Comparison of ENCODE assay signal across 12 cellular contexts in the genomic region with DNA sequence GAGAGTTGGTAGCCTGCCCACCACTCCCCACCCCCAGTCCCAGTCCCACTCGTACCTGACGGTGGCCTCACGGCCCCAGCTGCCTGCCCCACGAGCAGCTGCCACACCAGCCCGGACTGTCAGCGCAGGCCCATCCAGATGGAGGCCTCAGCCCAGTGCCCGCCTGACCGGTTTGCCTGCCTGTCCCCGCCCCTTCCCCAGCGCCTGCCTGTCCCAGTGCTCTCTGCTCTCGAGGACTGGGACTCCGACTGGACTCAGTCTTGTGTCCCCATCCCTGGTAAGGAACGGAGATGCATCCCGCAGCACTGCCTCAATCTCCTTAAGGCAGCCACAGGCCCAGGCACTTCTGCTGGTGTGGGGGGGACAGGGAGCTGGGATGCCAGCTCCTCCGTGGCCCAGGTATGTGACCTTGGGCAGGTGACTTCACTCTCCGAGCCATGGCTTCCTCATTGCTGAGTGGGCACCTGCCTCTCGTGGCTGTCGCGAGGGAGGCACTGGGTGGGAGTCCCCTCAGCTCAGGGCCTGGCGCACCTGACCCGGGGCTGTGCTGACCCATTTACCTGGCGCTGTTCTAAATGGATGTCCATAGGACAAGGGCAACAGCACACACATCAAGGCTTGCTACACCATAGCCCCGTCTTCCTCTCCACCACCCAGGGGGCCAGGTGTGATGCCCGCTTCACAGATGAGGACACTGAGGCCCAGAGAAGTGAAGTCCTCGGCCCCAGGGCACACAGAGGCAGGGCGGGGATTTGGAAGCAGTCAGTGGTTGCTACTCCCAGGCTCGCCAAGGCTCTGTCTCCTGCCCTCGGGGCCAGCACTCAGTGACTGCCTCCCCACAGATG. TPM values are rescaled to one million over a fixed set of nuclear protein-coding genes. Genes with fewer than 3 reads are reported as not detected.
DNase-seq lines count a peak whose midpoint lies in the region; ATAC-seq, FAIRE-seq and TF ChIP-seq lines count a peak whose summit lies in the region.
"Had no signal": no experiment of that assay in that cellular context is flagged by ENCODE, and none has a peak within 500 bp of the region (broad histone marks: within the 10 kb centered on the region; RNA-seq: fewer than 3 reads in every experiment).

A gene with protein sequence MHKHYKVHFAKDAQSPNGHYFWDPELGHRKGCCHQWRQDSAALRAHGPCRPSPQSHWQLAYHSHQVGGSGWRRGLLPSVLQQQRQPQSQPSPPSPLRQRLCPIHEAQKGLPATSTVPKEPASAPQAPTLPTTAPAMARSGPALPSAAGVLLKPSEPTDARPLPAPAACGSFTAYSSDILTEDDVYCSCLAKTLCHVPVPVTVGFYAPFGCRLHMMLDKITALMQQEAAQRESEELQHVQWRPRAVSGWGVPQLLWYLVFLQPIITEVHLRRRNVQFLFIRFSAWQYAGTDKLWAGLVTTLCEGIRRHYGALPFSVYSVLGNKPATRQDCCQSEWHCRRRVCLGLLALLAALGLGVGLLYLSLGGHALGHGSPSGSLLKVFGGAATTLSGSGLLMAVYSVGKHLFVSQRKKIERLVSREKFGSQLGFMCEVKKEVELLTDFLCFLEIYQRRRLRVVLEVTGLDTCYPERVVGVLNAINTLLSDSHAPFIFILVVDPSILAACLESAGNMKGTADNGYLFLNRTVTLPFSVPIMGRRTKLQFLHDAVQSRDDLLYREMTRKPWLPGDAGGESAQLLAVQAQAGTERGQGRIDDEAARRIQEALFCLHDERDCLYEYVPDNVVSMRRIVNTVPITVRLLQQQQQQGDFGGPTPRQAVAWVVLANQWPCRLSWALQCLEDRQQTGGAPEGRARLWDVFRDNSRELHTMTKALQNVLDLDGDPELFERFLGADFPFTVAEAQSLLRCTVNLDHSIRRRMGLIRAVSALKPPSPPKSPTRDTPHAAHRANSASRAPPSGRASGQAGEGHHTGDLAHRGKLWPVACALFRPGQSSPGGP (minus strand): TSS at position 113 of the 845 bp plus-strand sequence. CDS start 832 bp downstream, outside the sequence.

- no peak for DNase-seq in activated naive CD8-positive, alpha-beta T cell treated with anti-CD3 and anti-CD28 coated beads, Interleukin-2, amount 10 ng/mL, durations not matched to agents 7 days and 5 days
- DNase-seq in activated naive CD8-positive, alpha-beta T cell treated with anti-CD3 and anti-CD28 coated beads for 36 hours, result no peak
- no peak for DNase-seq in K562 (ENCODE audit: extremely low read depth in 1 of 4, low spot score in 3 of 4)
- DNase-seq in lower lobe of right lung, result peak; percentile 71
- no peak for DNase-seq in vagina (ENCODE audit: extremely low spot score in 2 of 2)
- no peak for DNase-seq in smooth muscle cell (lab: John Stamatoyannopoulos, UW; ENCODE audit: unreplicated experiment)
- no peak for DNase-seq in natural killer cell
- DNase-seq: activated T-cell treated with anti-CD3 and anti-CD28 coated beads, Interleukin-2, amount 50 U/mL, for 72 hours; Karpas-422; right cardiac atrium had no signal

- no peak for TF ChIP-seq EP300 in K562 (IDR thresholded peaks at IDR 0.05; ENCODE audit: low read length)

- no peaks in the 10 kb centered on the region for H3K9me1 ChIP-seq in K562 (ENCODE audit: control insufficient read depth, insufficient read depth, low read length)

- TF ChIP-seq CTCF in K562 (IDR thresholded peaks at IDR 0.05 in 2 of 3, conservative IDR thresholded peaks at IDR 0.05 in 1 of 3; ENCODE audit: insufficient read depth in 2 of 3, low read depth in 1 of 3, low read length in 3 of 3), result no peak
- TF ChIP-seq CTCF in lower lobe of right lung (IDR thresholded peaks at IDR 0.05), result no peak
- TF ChIP-seq CTCF in vagina (IDR thresholded peaks at IDR 0.05), result no peak
- no peak for TF ChIP-seq CTCF in smooth muscle cell (IDR thresholded peaks at IDR 0.05; ENCODE audit: borderline replicate concordance, insufficient read depth, poor library complexity, severe bottlenecking)
- no peak for TF ChIP-seq CTCF in natural killer cell (IDR thresholded peaks at IDR 0.05)

- in situ Hi-C loops in K562 (cut with MboI), result no loop called here

- TF ChIP-seq RAD21 in K562 (CRISPR knock-in tag; conservative IDR thresholded peaks at IDR 0.05 in 1 of 2, IDR thresholded peaks at IDR 0.05 in 1 of 2), result no peak

- no peak for ATAC-seq in activated naive CD8-positive, alpha-beta T cell treated with anti-CD3 and anti-CD28 coated beads, Interleukin-2, amount 10 ng/mL, durations not matched to agents 7 days and 5 days (ENCODE audit: low read depth)
- ATAC-seq in K562, result no peak
- ATAC-seq in lower lobe of right lung, result peak; percentile 54 to 62
- ATAC-seq in HG02623 (IDR thresholded peaks at IDR 0.05; ENCODE audit: unreplicated experiment), result no peak
- no peak for ATAC-seq in natural killer cell
- ATAC-seq: activated T-cell treated with anti-CD3 and anti-CD28 coated beads, Interleukin-2, amount 50 U/mL, for 72 hours had no signal

- H3F3A ChIP-seq in smooth muscle cell (ENCODE audit: low read depth), result no peaks in the 10 kb centered on the region

- H2AFZ ChIP-seq in K562 (ENCODE audit: low read depth, low read length) (no peak within 1 kb of the TSS), smooth muscle cell (ENCODE audit: low read depth) (no peak within 1 kb of the TSS)

- no peak for TF ChIP-seq POLR2A in K562 (conservative IDR thresholded peaks at IDR 0.05)
- no peak for TF ChIP-seq POLR2A in vagina (IDR thresholded peaks at IDR 0.05)

- POLR2A ChIA-PET in activated naive CD8-positive, alpha-beta T cell treated with anti-CD3 and anti-CD28 coated beads, Interleukin-2, amount 10 ng/mL, durations not matched to agents 7 days and 5 days (lab: Charles Lee), result interaction anchor here (1.0 kb wide), 1 partner anchor 8 kb away, joined by 4 read pairs; no protein-coding TSS in a partner anchor
- POLR2A ChIA-PET in K562 (lab: Yijun Ruan, JAX), result interaction anchor here (0.5 to 0.7 kb wide), 4 partner anchors 10 to 127 kb away, joined by 3 to 4 read pairs (median 3); no protein-coding TSS in a partner anchor

- H3K9me3 ChIP-seq in K562 (replicated peaks; ENCODE audit: control insufficient read depth, insufficient read depth, low read depth, low read length), result no peaks in the 10 kb centered on the region
- H3K9me3 ChIP-seq in lower lobe of right lung, result no peaks in the 10 kb centered on the region
- H3K9me3 ChIP-seq in vagina, result no peaks in the 10 kb centered on the region
- H3K9me3 ChIP-seq in smooth muscle cell (replicated peaks; ENCODE audit: low read depth), result no peaks in the 10 kb centered on the region

- H3K4me1 ChIP-seq in K562 (replicated peaks in 1 of 2; ENCODE audit: control insufficient read depth in 2 of 2, insufficient read depth in 2 of 2, low read length in 2 of 2) (peaks cover 3 to 70% of the 10 kb centered on the region in 2 experiments; a peak in 3 of 5 replicates), lower lobe of right lung (peaks cover 12% of the 10 kb centered on the region), vagina (peaks cover 62% of the 10 kb centered on the region), smooth muscle cell (ENCODE audit: low read depth) (no peaks in the 10 kb centered on the region)

- no peak within 1 kb of the TSS for H3K27ac ChIP-seq in K562 (ENCODE audit: extremely low read depth, low read depth, low read length)
- no peak within 1 kb of the TSS for H3K27ac ChIP-seq in lower lobe of right lung
- peak within 1 kb of the TSS; percentile 59 for H3K27ac ChIP-seq in vagina
- H3K27ac ChIP-seq in smooth muscle cell (ENCODE audit: low read depth), result no peak within 1 kb of the TSS

- H3K27me3 Mint-ChIP-seq in activated naive CD8-positive, alpha-beta T cell treated with anti-CD3 and anti-CD28 coated beads, Interleukin-2, amount 10 ng/mL, durations not matched to agents 7 days and 5 days, result peaks cover 12% of the 10 kb centered on the region
- peaks cover 3% of the 10 kb centered on the region for H3K27me3 Mint-ChIP-seq in activated naive CD8-positive, alpha-beta T cell treated with anti-CD3 and anti-CD28 coated beads for 36 hours
- H3K27me3 Mint-ChIP-seq in natural killer cell (ENCODE audit: low read depth in 2 of 2), result peaks cover 5 to 24% of the 10 kb centered on the region in 2 donors

- BruUV-seq in K562 (replicated peaks; lab: Mats Ljungman, UMichigan), result no TSS peak

- H3K36me3 ChIP-seq in K562 (ENCODE audit: control insufficient read depth, insufficient read depth, low read length) (no peaks in the 10 kb centered on the region), lower lobe of right lung (no peaks in the 10 kb centered on the region), vagina (no peaks in the 10 kb centered on the region), smooth muscle cell (ENCODE audit: low read depth) (no peaks in the 10 kb centered on the region)

- H3K79me2 ChIP-seq in K562 (ENCODE audit: control insufficient read depth, insufficient read depth, low read length) (no peaks in the 10 kb centered on the region), smooth muscle cell (ENCODE audit: low read depth) (no peaks in the 10 kb centered on the region)

- H3K36me3 Mint-ChIP-seq in activated naive CD8-positive, alpha-beta T cell treated with anti-CD3 and anti-CD28 coated beads, Interleukin-2, amount 10 ng/mL, durations not matched to agents 7 days and 5 days, result no peaks in the 10 kb centered on the region
- no peaks in the 10 kb centered on the region for H3K36me3 Mint-ChIP-seq in activated naive CD8-positive, alpha-beta T cell treated with anti-CD3 and anti-CD28 coated beads for 36 hours
- H3K36me3 Mint-ChIP-seq in natural killer cell, result no peaks in the 10 kb centered on the region

- H3K4me3 ChIP-seq in K562, result no peak within 1 kb of the TSS
- H3K4me3 ChIP-seq in lower lobe of right lung, result no peak within 1 kb of the TSS
- peak within 1 kb of the TSS in 1 of 2 donors; percentile 30 for H3K4me3 ChIP-seq in vagina
- no peak within 1 kb of the TSS for H3K4me3 ChIP-seq in smooth muscle cell

- H3K9ac ChIP-seq in K562 (ENCODE audit: insufficient read depth in 1 of 2, low read depth in 2 of 2, low read length in 2 of 2), result no peak within 1 kb of the TSS
- H3K9ac ChIP-seq in smooth muscle cell (ENCODE audit: low read depth), result no peak within 1 kb of the TSS

- WGBS in K562 (ENCODE audit: insufficient coverage, low coverage, missing lambda C conversion rate), result 22% methylated on average over 27 of the region's 28 CpGs
- 68% methylated on average over 27 of the region's 28 CpGs for WGBS in smooth muscle cell (ENCODE audit: low lambda C conversion rate)

- FAIRE-seq in K562 (lab: Jason Lieb, UNC), result no peak
- FAIRE-seq: RCC 7860 had no signal

- peaks cover 11% of the 10 kb centered on the region for H3K4me1 Mint-ChIP-seq in activated naive CD8-positive, alpha-beta T cell treated with anti-CD3 and anti-CD28 coated beads, Interleukin-2, amount 10 ng/mL, durations not matched to agents 7 days and 5 days
- peaks cover 11% of the 10 kb centered on the region for H3K4me1 Mint-ChIP-seq in activated naive CD8-positive, alpha-beta T cell treated with anti-CD3 and anti-CD28 coated beads for 36 hours
- H3K4me1 Mint-ChIP-seq in natural killer cell, result peaks cover 0 to 13% of the 10 kb centered on the region in 2 donors

- H4K20me1 ChIP-seq in K562 (replicated peaks; ENCODE audit: control insufficient read depth, insufficient read depth, low read length) (peaks cover 18% of the 10 kb centered on the region; the same call in 1 of the 2 replicates), smooth muscle cell (ENCODE audit: low read depth) (no peaks in the 10 kb centered on the region)

- CTCF ChIA-PET in K562 (lab: Yijun Ruan, JAX; ENCODE audit: low intra/inter-chr PET ratio), result interaction anchor here (1.3 kb wide), 1 partner anchor 87 kb away, joined by 4 read pairs; no protein-coding TSS in a partner anchor

- H3K9me3 Mint-ChIP-seq in activated naive CD8-positive, alpha-beta T cell treated with anti-CD3 and anti-CD28 coated beads, Interleukin-2, amount 10 ng/mL, durations not matched to agents 7 days and 5 days, result no peaks in the 10 kb centered on the region
- H3K9me3 Mint-ChIP-seq in activated naive CD8-positive, alpha-beta T cell treated with anti-CD3 and anti-CD28 coated beads for 36 hours, result no peaks in the 10 kb centered on the region
- no peaks in the 10 kb centered on the region for H3K9me3 Mint-ChIP-seq in natural killer cell
- H3K9me3 Mint-ChIP-seq: activated T-cell treated with anti-CD3 and anti-CD28 coated beads, Interleukin-2, amount 50 U/mL, for 72 hours had no signal

- no peak within 1 kb of the TSS for H3K4me2 ChIP-seq in K562 (ENCODE audit: insufficient read depth, low read length)
- H3K4me2 ChIP-seq in smooth muscle cell, result no peak within 1 kb of the TSS

- H3K27ac Mint-ChIP-seq in activated naive CD8-positive, alpha-beta T cell treated with anti-CD3 and anti-CD28 coated beads, Interleukin-2, amount 10 ng/mL, durations not matched to agents 7 days and 5 days, result peak within 1 kb of the TSS; percentile 70
- no peak within 1 kb of the TSS for H3K27ac Mint-ChIP-seq in activated naive CD8-positive, alpha-beta T cell treated with anti-CD3 and anti-CD28 coated beads for 36 hours
- H3K27ac Mint-ChIP-seq in natural killer cell, result no peak within 1 kb of the TSS
- H3K27ac Mint-ChIP-seq: activated T-cell treated with anti-CD3 and anti-CD28 coated beads, Interleukin-2, amount 50 U/mL, for 72 hours had no signal

- no peak within 1 kb of the TSS for H3K4me3 Mint-ChIP-seq in activated naive CD8-positive, alpha-beta T cell treated with anti-CD3 and anti-CD28 coated beads, Interleukin-2, amount 10 ng/mL, durations not matched to agents 7 days and 5 days
- no peak within 1 kb of the TSS for H3K4me3 Mint-ChIP-seq in activated naive CD8-positive, alpha-beta T cell treated with anti-CD3 and anti-CD28 coated beads for 36 hours
- no peak within 1 kb of the TSS for H3K4me3 Mint-ChIP-seq in natural killer cell
- H3K4me3 Mint-ChIP-seq: activated T-cell treated with anti-CD3 and anti-CD28 coated beads, Interleukin-2, amount 50 U/mL, for 72 hours had no signal

- H3K27me3 ChIP-seq in K562 (ENCODE audit: control insufficient read depth in 2 of 2, insufficient read depth in 2 of 2, low read length in 2 of 2) (peaks cover 6 to 26% of the 10 kb centered on the region in 2 experiments; a peak in 4 of 5 replicates), lower lobe of right lung (ENCODE audit: low read depth) (peaks cover 54% of the 10 kb centered on the region), vagina (no peaks in the 10 kb centered on the region), smooth muscle cell (ENCODE audit: low read depth) (no peaks in the 10 kb centered on the region)

- intact Hi-C loops in K562 (cut with micrococcal nuclease) (no loop called here), lower lobe of right lung (cut with DNase I) (no loop called here), vagina (cut with DNase I) (no loop called here), natural killer cell (cut with micrococcal nuclease) (no loop called here)

RNA-seq across cellular contexts. Expression of the gene that starts here (rescaled TPM):
- under 1 TPM; 0.31 to 0.47 TPM for total RNA-seq in activated naive CD8-positive, alpha-beta T cell treated with anti-CD3 and anti-CD28 coated beads, Interleukin-2, amount 10 ng/mL, durations not matched to agents 7 days and 5 days
- total RNA-seq in activated naive CD8-positive, alpha-beta T cell treated with anti-CD3 and anti-CD28 coated beads for 36 hours, result under 1 TPM in 1 of 2 experiments, not detected in 1; 0.24 TPM
- 0.30 TPM in 1 of 2 replicates, not detected in the other for total RNA-seq in K562 (2011; cell fraction: chromatin; rRNA removed; ENCODE audit: low replicate concordance)
- 0.17 and 0.79 TPM in 2 replicates for total RNA-seq in K562 (2011; cell fraction: nucleolus; rRNA removed)
- 0.15 TPM in 2 replicates for total RNA-seq in K562 (2011; cell fraction: nucleoplasm; rRNA removed)
- total RNA-seq in K562 (2014; rRNA removed) (0.09 TPM in 1 of 2 replicates, not detected in the other), K562 (2014; rRNA removed; fragmentation: Illumina TruSeq; extraction: Trizol) (not detected in 2 replicates), K562 (2015; rRNA removed; fragmentation: Illumina TruSeq; extraction: Trizol) (not detected in 2 replicates), K562 (2021) (0.04 TPM in 2 replicates), lower lobe of right lung (not detected), vagina (14.0 TPM), smooth muscle cell (1.1 and 1.6 TPM in 2 replicates), natural killer cell (under 1 TPM; 0.55 to 1.00 (median 0.66) TPM)
- polyA plus RNA-seq in K562 (2011; rRNA removed) (0.01 TPM in 1 of 2 replicates, not detected in the other), K562 (2014; fragmentation: Illumina TruSeq; extraction: Trizol) (0.03 TPM in 1 of 2 replicates, not detected in the other), K562 (2014; fragmentation: Nextera tagmentation; extraction: Ambion mirVana) (not detected), K562 (2014; rRNA removed) (0.04 and 0.07 TPM in 2 replicates), smooth muscle cell (0.13 and 1.1 TPM in 2 replicates)
- polyA plus RNA-seq in K562 (2011; cell fraction: cytosol; rRNA removed), result 0.03 and 0.13 TPM in 2 replicates
- polyA plus RNA-seq in K562 (2011; cell fraction: nucleus; rRNA removed), result 0.11 and 0.20 TPM in 2 replicates
- polyA plus RNA-seq in K562 (2012), result 0.03 and 0.26 TPM in 2 replicates
- not detected in 2 replicates for polyA minus RNA-seq in K562 (2011; rRNA and poly(A)+ RNA removed)
- polyA minus RNA-seq in K562 (2011; cell fraction: cytosol; rRNA and poly(A)+ RNA removed), result not detected in 2 replicates
- polyA minus RNA-seq in K562 (2011; cell fraction: nucleus; rRNA and poly(A)+ RNA removed), result 0.11 and 0.13 TPM in 2 replicates

Comparison
In these comparisons a context has a peak if more than half of its experiments do, and no peak if none do; other contexts are left out.
1. Peak in DNase-seq and ATAC-seq in lower lobe of right lung; RNA of the gene not detected or under 1 TPM.